In the genomic region with DNA sequence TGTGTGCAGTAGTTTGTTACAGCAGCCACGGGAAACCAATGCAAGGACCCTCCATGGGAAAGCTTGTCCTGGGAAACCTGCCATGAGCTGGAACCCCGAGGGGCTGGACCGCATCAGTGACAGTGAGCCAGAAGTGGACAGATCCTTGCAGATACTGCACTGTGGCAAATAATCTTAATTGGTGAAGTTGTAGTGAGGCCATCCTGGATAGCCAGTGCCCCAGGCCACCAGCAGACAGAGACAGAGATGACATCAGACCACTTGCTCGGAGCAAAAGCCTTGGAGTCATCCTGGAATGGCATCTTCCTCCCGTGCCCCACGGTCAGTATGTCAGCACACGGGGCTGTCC, we compare ENCODE assay signal across 23 cellular contexts. TPM values are rescaled to one million over a fixed set of nuclear protein-coding genes. Genes with fewer than 3 reads are reported as not detected.
"Had no signal": no experiment of that assay in that cellular context is flagged by ENCODE, and none has a peak within 500 bp of the region (broad histone marks: within the 10 kb centered on the region; RNA-seq: fewer than 3 reads in every experiment).

No MANE protein-coding gene starts in this region.

- H3K36me3 Mint-ChIP-seq: activated CD8-positive, alpha-beta memory T cell treated with anti-CD3 and anti-CD28 coated beads, Interleukin-2, amount 10 ng/mL, durations not matched to agents 7 days and 5 days; activated naive CD8-positive, alpha-beta T cell treated with anti-CD3 and anti-CD28 coated beads for 36 hours; immature natural killer cell; stimulated activated memory B cell treated with anti-CD40 and anti-IgM and Interleukin-4, amounts not matched to agents 10 μg/mL and 1 μg/mL and 100 μg/mL, for 72 hours had no signal

- H3K27me3 ChIP-seq: cardiac muscle cell, hepatocyte, transverse colon, uterus had no signal

- H3K36me3 ChIP-seq: cardiac muscle cell, stomach, transverse colon, uterus, WERI-Rb-1 had no signal

- H3K4me2 ChIP-seq: hepatocyte had no signal

- H3K27ac Mint-ChIP-seq: activated CD4-positive, alpha-beta T cell treated with anti-CD3 and anti-CD28 coated beads, Interleukin-2, amount 10 ng/mL, durations not matched to agents 7 days and 5 days; activated CD8-positive, alpha-beta memory T cell treated with anti-CD3 and anti-CD28 coated beads, Interleukin-2, amount 10 ng/mL, durations not matched to agents 7 days and 5 days; activated CD8-positive, alpha-beta T cell treated with anti-CD3 and anti-CD28 coated beads for 36 hours; activated naive CD8-positive, alpha-beta T cell treated with anti-CD3 and anti-CD28 coated beads for 36 hours; effector memory CD8-positive, alpha-beta T cell; immature natural killer cell; nephron progenitor cell; stimulated activated memory B cell treated with anti-CD40 and anti-IgM and Interleukin-4, amounts not matched to agents 10 μg/mL and 1 μg/mL and 100 μg/mL, for 72 hours had no signal

- H3K79me2 ChIP-seq: hepatocyte had no signal

- H3K4me3 ChIP-seq: cardiac muscle cell, hepatocyte, stomach, transverse colon, uterus had no signal

- DNase-seq: activated CD4-positive, alpha-beta T cell treated with anti-CD3 and anti-CD28 coated beads, Interleukin-2, amount 10 ng/mL, durations not matched to agents 7 days and 5 days; activated CD4-positive, CD25-positive, alpha-beta regulatory T cell treated with anti-CD3 and anti-CD28 coated beads, Interleukin-2, amount 50 U/mL, for 72 hours; activated CD8-positive, alpha-beta memory T cell treated with anti-CD3 and anti-CD28 coated beads, Interleukin-2, amount 10 ng/mL, durations not matched to agents 7 days and 5 days; activated CD8-positive, alpha-beta T cell treated with anti-CD3 and anti-CD28 coated beads for 36 hours; activated naive CD8-positive, alpha-beta T cell treated with anti-CD3 and anti-CD28 coated beads for 36 hours; activated T-cell treated with anti-CD3 and anti-CD28 coated beads for 4 hours; effector memory CD8-positive, alpha-beta T cell; foreskin melanocyte; immature natural killer cell; midbrain; occipital lobe; small intestine; stimulated activated CD4-positive, alpha-beta T cell treated with anti-CD3 and anti-CD28 coated beads, Interleukin-15, amount 100 ng/mL, for 24 hours; stomach; transverse colon; WERI-Rb-1 had no signal

- H3K4me1 Mint-ChIP-seq: activated CD4-positive, alpha-beta T cell treated with anti-CD3 and anti-CD28 coated beads, Interleukin-2, amount 10 ng/mL, durations not matched to agents 7 days and 5 days; activated CD8-positive, alpha-beta memory T cell treated with anti-CD3 and anti-CD28 coated beads, Interleukin-2, amount 10 ng/mL, durations not matched to agents 7 days and 5 days; activated naive CD8-positive, alpha-beta T cell treated with anti-CD3 and anti-CD28 coated beads for 36 hours; stimulated activated memory B cell treated with anti-CD40 and anti-IgM and Interleukin-4, amounts not matched to agents 10 μg/mL and 1 μg/mL and 100 μg/mL, for 72 hours had no signal

- H2AFZ ChIP-seq: hepatocyte had no signal

- H3K4me3 Mint-ChIP-seq: activated CD4-positive, alpha-beta T cell treated with anti-CD3 and anti-CD28 coated beads, Interleukin-2, amount 10 ng/mL, durations not matched to agents 7 days and 5 days; activated CD8-positive, alpha-beta memory T cell treated with anti-CD3 and anti-CD28 coated beads, Interleukin-2, amount 10 ng/mL, durations not matched to agents 7 days and 5 days; activated CD8-positive, alpha-beta T cell treated with anti-CD3 and anti-CD28 coated beads for 36 hours; activated naive CD8-positive, alpha-beta T cell treated with anti-CD3 and anti-CD28 coated beads for 36 hours; effector memory CD8-positive, alpha-beta T cell; immature natural killer cell; nephron progenitor cell; stimulated activated memory B cell treated with anti-CD40 and anti-IgM and Interleukin-4, amounts not matched to agents 10 μg/mL and 1 μg/mL and 100 μg/mL, for 72 hours had no signal

- ATAC-seq: activated CD8-positive, alpha-beta memory T cell treated with anti-CD3 and anti-CD28 coated beads, Interleukin-2, amount 10 ng/mL, durations not matched to agents 7 days and 5 days; activated CD8-positive, alpha-beta T cell treated with anti-CD3 and anti-CD28 coated beads for 36 hours; effector memory CD8-positive, alpha-beta T cell; esophagus mucosa; stimulated activated memory B cell treated with anti-CD40 and anti-IgM and Interleukin-4, amounts not matched to agents 10 μg/mL and 1 μg/mL and 100 μg/mL, for 72 hours had no signal

- H3K27ac ChIP-seq: cardiac muscle cell, hepatocyte, WERI-Rb-1 had no signal

- H3K9me3 Mint-ChIP-seq: activated CD4-positive, alpha-beta T cell treated with anti-CD3 and anti-CD28 coated beads, Interleukin-2, amount 10 ng/mL, durations not matched to agents 7 days and 5 days; activated CD8-positive, alpha-beta T cell treated with anti-CD3 and anti-CD28 coated beads for 36 hours; activated naive CD8-positive, alpha-beta T cell treated with anti-CD3 and anti-CD28 coated beads for 36 hours; effector memory CD8-positive, alpha-beta T cell; immature natural killer cell; nephron progenitor cell; stimulated activated memory B cell treated with anti-CD40 and anti-IgM and Interleukin-4, amounts not matched to agents 10 μg/mL and 1 μg/mL and 100 μg/mL, for 72 hours had no signal

- H3K9me3 ChIP-seq: stomach, transverse colon, uterus had no signal

RNA-seq across cellular contexts. Expression of a gene that starts 35.2 kb away (rescaled TPM):
- total RNA-seq: activated CD4-positive, alpha-beta T cell treated with anti-CD3 and anti-CD28 coated beads, Interleukin-2, amount 10 ng/mL, durations not matched to agents 7 days and 5 days; activated naive CD8-positive, alpha-beta T cell treated with anti-CD3 and anti-CD28 coated beads for 36 hours; endothelial cell of umbilical vein had no signal
- polyA plus RNA-seq: endothelial cell of umbilical vein had no signal
